In genomic region chr14:87179936-87180335, GRCh38 we compare ENCODE assay signal across 19 cellular contexts.
DNase-seq lines count a peak whose midpoint lies in the region; ATAC-seq and TF ChIP-seq lines count a peak whose summit lies in the region.
"Had no signal": no experiment of that assay in that cellular context is flagged by ENCODE, and none has a peak within 500 bp of the region (broad histone marks: within the 10 kb centered on the region; RNA-seq: fewer than 3 reads in every experiment).

No MANE protein-coding gene starts in this region.

- no peak overlapping the region for H3K4ac ChIP-seq in mesenchymal stem cell (ENCODE audit: low read depth in 1 of 2, low read length in 2 of 2)

- H3K4me1 ChIP-seq in mesenchymal stem cell (ENCODE audit: control insufficient read depth, insufficient read depth, low read depth, low read length): peaks cover 2% of the 10 kb centered on the region
- H3K4me1 ChIP-seq: A549, BLaER1 had no signal

- H2BK5ac ChIP-seq in mesenchymal stem cell (ENCODE audit: low read depth, low read length, poor library complexity, severe bottlenecking): no peak overlapping the region

- H3K36me3 ChIP-seq in mesenchymal stem cell (ENCODE audit: control insufficient read depth in 1 of 2, insufficient read depth in 2 of 2, low read depth in 1 of 2, low read length in 2 of 2): no peaks in the 10 kb centered on the region
- H3K36me3 ChIP-seq: BLaER1 had no signal

- in situ Hi-C loops in ACHN (cut with HindIII; ENCODE audit: low pct_ligation_motif_present, low pct_unique_long_range_greater_than_20kb, low sequenced_read_pairs): no loop called here
- in situ Hi-C loops in astrocyte of the spinal cord (cut with HindIII; ENCODE audit: low sequenced_read_pairs): no loop called here

- H3K27ac ChIP-seq in mesenchymal stem cell (ENCODE audit: low read length, poor library complexity, severe bottlenecking): peak overlapping the region; percentile 25
- H3K27ac ChIP-seq: 22Rv1, A549, BLaER1 had no signal

- H2BK12ac ChIP-seq in mesenchymal stem cell (ENCODE audit: low read length in 2 of 2): no peak overlapping the region

- no peak for TF ChIP-seq CTCF in astrocyte of the spinal cord (IDR thresholded peaks at IDR 0.05; ENCODE audit: low read depth, low read length)

- WGBS in mesenchymal stem cell: 94% methylated on average over 6 of the region's 6 CpGs

- H3K23ac ChIP-seq in mesenchymal stem cell (ENCODE audit: low read length in 2 of 2): no peak overlapping the region

- no peak overlapping the region for H3K4me3 ChIP-seq in astrocyte of the spinal cord (ENCODE audit: low read depth, low read length)
- no peak overlapping the region for H3K4me3 ChIP-seq in mesenchymal stem cell (ENCODE audit: insufficient read depth in 1 of 2, low read depth in 1 of 2, low read length in 2 of 2)
- H3K4me3 ChIP-seq: A549, BLaER1 had no signal

- H3K14ac ChIP-seq in mesenchymal stem cell (ENCODE audit: low read length in 2 of 2): no peak overlapping the region

- no peak overlapping the region for H2AFZ ChIP-seq in mesenchymal stem cell (ENCODE audit: low read depth, low read length)

- H3K18ac ChIP-seq in mesenchymal stem cell (ENCODE audit: low read depth in 1 of 2, low read length in 2 of 2): no peak overlapping the region

- no peak overlapping the region for H2BK120ac ChIP-seq in mesenchymal stem cell (ENCODE audit: low read depth, low read length)

- H4K8ac ChIP-seq in mesenchymal stem cell (ENCODE audit: low read length): no peak overlapping the region

- H3K27me3 ChIP-seq in mesenchymal stem cell (ENCODE audit: control insufficient read depth in 1 of 2, insufficient read depth in 1 of 2, low read length in 2 of 2): no peaks in the 10 kb centered on the region
- H3K27me3 ChIP-seq: BLaER1 had no signal

- no peak overlapping the region for H2BK15ac ChIP-seq in mesenchymal stem cell (ENCODE audit: low read depth, poor library complexity, severe bottlenecking)

- no peak overlapping the region for H4K91ac ChIP-seq in mesenchymal stem cell (ENCODE audit: low read length)

- intact Hi-C loops in left cardiac atrium (cut with DNase I): no loop called here

- H3K9me3 ChIP-seq in mesenchymal stem cell (ENCODE audit: control insufficient read depth, low read length): no peaks in the 10 kb centered on the region
- H3K9me3 ChIP-seq: A549, BLaER1 had no signal

- H3K79me1 ChIP-seq in mesenchymal stem cell (replicated peaks; ENCODE audit: low read length, poor library complexity, severe bottlenecking): no peaks in the 10 kb centered on the region

- no peak overlapping the region for H3K4me2 ChIP-seq in mesenchymal stem cell (ENCODE audit: low read length, poor library complexity, severe bottlenecking)
- H3K4me2 ChIP-seq: A549, BLaER1 had no signal

- DNase-seq in ACHN: peak; percentile 3
- peak; percentile 2 for DNase-seq in astrocyte of the spinal cord (ENCODE audit: low read depth, low spot score)
- peak; percentile 4 for DNase-seq in iris pigment epithelial cell (ENCODE audit: low read depth)
- peak; percentile 2 for DNase-seq in mesenchymal stem cell
- no peak for DNase-seq in germinal center (ENCODE audit: low spot score)
- DNase-seq in left cardiac atrium: no peak
- DNase-seq: Calu3; CD4-positive, alpha-beta memory T cell; DMS79 treated with DMSO at 0.1 percent for 48 hours; GF-D8; GOT3; H7; HFFc6 had no signal

- H2AK5ac ChIP-seq in mesenchymal stem cell (ENCODE audit: low read length, severe bottlenecking): no peak overlapping the region

- no peak overlapping the region for H3K9ac ChIP-seq in mesenchymal stem cell (ENCODE audit: low read length)
- H3K9ac ChIP-seq: BLaER1 had no signal

- ATAC-seq in HG03139 (IDR thresholded peaks at IDR 0.05; ENCODE audit: unreplicated experiment) (no peak), left cardiac atrium (no peak)
- ATAC-seq: A549, HCT116, HepG2 had no signal

Comparison
In these comparisons a context has a peak if more than half of its experiments do, and no peak if none do; other contexts are left out.
1. DNase-seq: peak in ACHN (single experiment), astrocyte of the spinal cord (single experiment), iris pigment epithelial cell (single experiment) and mesenchymal stem cell (single experiment); none in germinal center (single experiment) and left cardiac atrium (single experiment).